21 cellular contexts compared by ENCODE assay signal in genomic region chr7:151385626-151386300, GRCh38. TPM values are rescaled to one million over a fixed set of nuclear protein-coding genes. Genes with fewer than 3 reads are reported as not detected.
DNase-seq lines count a peak whose midpoint lies in the region; ATAC-seq, FAIRE-seq and TF ChIP-seq lines count a peak whose summit lies in the region.
"Had no signal": no experiment of that assay in that cellular context is flagged by ENCODE, and none has a peak within 500 bp of the region (broad histone marks: within the 10 kb centered on the region; RNA-seq: fewer than 3 reads in every experiment).

No MANE protein-coding gene starts in this region.

- no peak overlapping the region for H3K9ac ChIP-seq in kidney (ENCODE audit: low read length in 2 of 2)

- intact Hi-C loops in kidney (cut with DNase I) = no loop called here
- intact Hi-C loops in activated T-helper 2 cell treated with anti-CD3 and anti-CD28 coated beads, Interferon-gamma antibody, Interleukin-2, Interleukin-4, amounts not matched to agents 10 μg/mL and 5 μg/mL and 100 μg/mL, durations not matched to agents 14 hours and 24 hours and 36 hours (cut with micrococcal nuclease) = no loop called here

- ATAC-seq in GM18873 (IDR thresholded peaks at IDR 0.05; ENCODE audit: low FRiP score, unreplicated experiment) = no peak

- no peak overlapping the region for H2AFZ ChIP-seq in osteoblast (ENCODE audit: low read length)

- no peaks in the 10 kb centered on the region for H3K36me3 ChIP-seq in kidney (ENCODE audit: control insufficient read depth in 1 of 2, insufficient read depth in 2 of 2, low read length in 2 of 2)
- H3K36me3 ChIP-seq in osteoblast (ENCODE audit: insufficient read depth, low read length) = no peaks in the 10 kb centered on the region
- H3K36me3 ChIP-seq: MG63 had no signal

- peaks cover 33% of the 10 kb centered on the region for H3K27me3 Mint-ChIP-seq in IgD-negative memory B cell
- peaks cover 37% of the 10 kb centered on the region for H3K27me3 Mint-ChIP-seq in activated T-helper 2 cell treated with anti-CD3 and anti-CD28 coated beads, Interferon-gamma antibody, Interleukin-2, Interleukin-4, amounts not matched to agents 10 μg/mL and 5 μg/mL and 100 μg/mL, durations not matched to agents 14 hours and 24 hours and 36 hours (ENCODE audit: low read depth)

- no peak overlapping the region for H3K4me3 Mint-ChIP-seq in IgD-negative memory B cell
- no peak overlapping the region for H3K4me3 Mint-ChIP-seq in activated T-helper 2 cell treated with anti-CD3 and anti-CD28 coated beads, Interferon-gamma antibody, Interleukin-2, Interleukin-4, amounts not matched to agents 10 μg/mL and 5 μg/mL and 100 μg/mL, durations not matched to agents 14 hours and 24 hours and 36 hours (ENCODE audit: low read depth)
- H3K4me3 Mint-ChIP-seq: H9 had no signal

- H3K4me1 Mint-ChIP-seq in IgD-negative memory B cell = peaks cover 5 to 14% (median 7%) of the 10 kb centered on the region in 3 donors
- H3K4me1 Mint-ChIP-seq in activated T-helper 2 cell treated with anti-CD3 and anti-CD28 coated beads, Interferon-gamma antibody, Interleukin-2, Interleukin-4, amounts not matched to agents 10 μg/mL and 5 μg/mL and 100 μg/mL, durations not matched to agents 14 hours and 24 hours and 36 hours (ENCODE audit: low read depth) = peaks cover 4% of the 10 kb centered on the region

- peaks cover 1% of the 10 kb centered on the region for H3K36me3 Mint-ChIP-seq in IgD-negative memory B cell
- no peaks in the 10 kb centered on the region for H3K36me3 Mint-ChIP-seq in activated T-helper 2 cell treated with anti-CD3 and anti-CD28 coated beads, Interferon-gamma antibody, Interleukin-2, Interleukin-4, amounts not matched to agents 10 μg/mL and 5 μg/mL and 100 μg/mL, durations not matched to agents 14 hours and 24 hours and 36 hours (ENCODE audit: low read depth)

- no peaks in the 10 kb centered on the region for H4K20me1 ChIP-seq in osteoblast (ENCODE audit: insufficient read depth, low read length)

- no peak overlapping the region for H3K4me2 ChIP-seq in osteoblast (ENCODE audit: insufficient read depth, low read length)

- H3K4me3 ChIP-seq in kidney (ENCODE audit: low read length in 2 of 2) = no peak overlapping the region
- no peak overlapping the region for H3K4me3 ChIP-seq in osteoblast (ENCODE audit: insufficient read depth, low read length)
- H3K4me3 ChIP-seq: MG63, SK-N-MC had no signal

- peaks cover 0 to 9% of the 10 kb centered on the region in 2 donors for H3K4me1 ChIP-seq in kidney (ENCODE audit: control insufficient read depth in 1 of 2, insufficient read depth in 1 of 2, low read depth in 1 of 2, low read length in 2 of 2)
- H3K4me1 ChIP-seq in osteoblast (ENCODE audit: insufficient read depth, low read length) = no peaks in the 10 kb centered on the region

- no peaks in the 10 kb centered on the region for H3K9me3 ChIP-seq in kidney (ENCODE audit: control insufficient read depth in 1 of 2, low read length in 2 of 2)
- H3K9me3 ChIP-seq in osteoblast (ENCODE audit: low read depth, low read length) = no peaks in the 10 kb centered on the region
- H3K9me3 ChIP-seq: MG63 had no signal

- H3K9me3 Mint-ChIP-seq in IgD-negative memory B cell = no peaks in the 10 kb centered on the region
- no peaks in the 10 kb centered on the region for H3K9me3 Mint-ChIP-seq in activated T-helper 2 cell treated with anti-CD3 and anti-CD28 coated beads, Interferon-gamma antibody, Interleukin-2, Interleukin-4, amounts not matched to agents 10 μg/mL and 5 μg/mL and 100 μg/mL, durations not matched to agents 14 hours and 24 hours and 36 hours
- H3K9me3 Mint-ChIP-seq: H9 had no signal

- no peak for TF ChIP-seq CTCF in kidney (IDR thresholded peaks at IDR 0.05; ENCODE audit: borderline replicate concordance, extremely low read depth, insufficient read depth)
- no peak for TF ChIP-seq CTCF in osteoblast (IDR thresholded peaks at IDR 0.05; ENCODE audit: extremely low read depth, low read depth, low read length)

- FAIRE-seq in kidney (lab: Jason Lieb, UNC) = no peak
- FAIRE-seq: D721Med, RCC 7860 had no signal

- peak overlapping the region in 2 of 3 donors; percentile 23 to 32 for H3K27ac Mint-ChIP-seq in IgD-negative memory B cell
- no peak overlapping the region for H3K27ac Mint-ChIP-seq in activated T-helper 2 cell treated with anti-CD3 and anti-CD28 coated beads, Interferon-gamma antibody, Interleukin-2, Interleukin-4, amounts not matched to agents 10 μg/mL and 5 μg/mL and 100 μg/mL, durations not matched to agents 14 hours and 24 hours and 36 hours
- H3K27ac Mint-ChIP-seq: H9 had no signal

- H3K27me3 ChIP-seq in osteoblast (ENCODE audit: insufficient read depth, low read length) = peaks cover 13% of the 10 kb centered on the region
- H3K27me3 ChIP-seq: MG63 had no signal

- DNase-seq in 8988T (peak; percentile 13), kidney (peak; percentile 74), osteoblast (ENCODE audit: insufficient read length, low spot score, missing footprints) (peak; percentile 86), DMS114 treated with DMSO at 0.1 percent for 48 hours (lab: John Stamatoyannopoulos, UW; ENCODE audit: unreplicated experiment) (no peak), NCI-H1092 treated with DMSO at 0.1 percent for 48 hours (lab: John Stamatoyannopoulos, UW) (no peak)
- no peak for DNase-seq in activated T-helper 2 cell treated with anti-CD3 and anti-CD28 coated beads, Interferon-gamma antibody, Interleukin-2, Interleukin-4, amounts not matched to agents 10 μg/mL and 5 μg/mL and 100 μg/mL, durations not matched to agents 14 hours and 24 hours and 36 hours (ENCODE audit: low spot score)
- DNase-seq: DMS79; Kasumi-1; MG63; NCI-H1092; NCI-H2081; NCI-H2171 treated with DMSO at 0.1 percent for 48 hours; NCI-H446 treated with DMSO at 0.1 percent for 48 hours; NK-92 treated with Interleukin-12 subunit alpha and Interleukin-12 subunit beta, amount 100 ng/mL, for 24 hours; Right ventricle myocardium superior had no signal

- H3K79me2 ChIP-seq in osteoblast (ENCODE audit: insufficient read depth, low read length) = no peaks in the 10 kb centered on the region

- H3K27ac ChIP-seq in kidney (ENCODE audit: low read depth in 2 of 2, low read length in 2 of 2) (no peak overlapping the region), osteoblast (ENCODE audit: low read depth, low read length) (no peak overlapping the region)
- H3K27ac ChIP-seq: SK-N-MC had no signal

RNA-seq across cellular contexts. Expression of gene WDR86, which starts 24.1 kb away (rescaled TPM):
- 0.54 TPM for polyA plus RNA-seq in IgD-negative memory B cell
- 5.9 TPM for total RNA-seq in kidney
- polyA plus RNA-seq in kidney (ENCODE audit: insufficient read depth, low read depth, low replicate concordance) = 1.8 TPM
- 8.5 and 15.6 TPM in 2 replicates for total RNA-seq in osteoblast
- total RNA-seq in activated T-helper 2 cell treated with anti-CD3 and anti-CD28 coated beads, Interferon-gamma antibody, Interleukin-2, Interleukin-4, amounts not matched to agents 10 μg/mL and 5 μg/mL and 100 μg/mL, durations not matched to agents 14 hours and 24 hours and 36 hours = not detected in 2 replicates

RNA-seq across cellular contexts. Expression of gene NUB1, which starts 44.2 kb away (rescaled TPM):
- 82.8 TPM for polyA plus RNA-seq in IgD-negative memory B cell
- 51.8 TPM for total RNA-seq in kidney
- 32.7 TPM for polyA plus RNA-seq in kidney (ENCODE audit: insufficient read depth, low read depth, low replicate concordance)
- total RNA-seq in osteoblast = 48.9 and 50.7 TPM in 2 replicates
- total RNA-seq in activated T-helper 2 cell treated with anti-CD3 and anti-CD28 coated beads, Interferon-gamma antibody, Interleukin-2, Interleukin-4, amounts not matched to agents 10 μg/mL and 5 μg/mL and 100 μg/mL, durations not matched to agents 14 hours and 24 hours and 36 hours = 49.2 and 57.0 TPM in 2 replicates

RNA-seq across cellular contexts. Expression of gene CRYGN, which starts 54.2 kb away (rescaled TPM):
- polyA plus RNA-seq in IgD-negative memory B cell (not detected), kidney (ENCODE audit: insufficient read depth, low read depth, low replicate concordance) (not detected)
- total RNA-seq in kidney (0.22 TPM), osteoblast (0.59 and 0.72 TPM in 2 replicates)
- not detected in 2 replicates for total RNA-seq in activated T-helper 2 cell treated with anti-CD3 and anti-CD28 coated beads, Interferon-gamma antibody, Interleukin-2, Interleukin-4, amounts not matched to agents 10 μg/mL and 5 μg/mL and 100 μg/mL, durations not matched to agents 14 hours and 24 hours and 36 hours

Comparison
In these comparisons a context has a peak if more than half of its experiments do, and no peak if none do; other contexts are left out.
1. DNase-seq: peak in 8988T (single experiment), kidney (single experiment) and osteoblast (single experiment); none in activated T-helper 2 cell treated with anti-CD3 and anti-CD28 coated beads, Interferon-gamma antibody, Interleukin-2, Interleukin-4, amounts not matched to agents 10 μg/mL and 5 μg/mL and 100 μg/mL, durations not matched to agents 14 hours and 24 hours and 36 hours (single experiment), DMS114 treated with DMSO at 0.1 percent for 48 hours (single experiment) and NCI-H1092 treated with DMSO at 0.1 percent for 48 hours (single experiment).